Comparison of ENCODE assay signal across 26 cellular contexts in the genomic region with DNA sequence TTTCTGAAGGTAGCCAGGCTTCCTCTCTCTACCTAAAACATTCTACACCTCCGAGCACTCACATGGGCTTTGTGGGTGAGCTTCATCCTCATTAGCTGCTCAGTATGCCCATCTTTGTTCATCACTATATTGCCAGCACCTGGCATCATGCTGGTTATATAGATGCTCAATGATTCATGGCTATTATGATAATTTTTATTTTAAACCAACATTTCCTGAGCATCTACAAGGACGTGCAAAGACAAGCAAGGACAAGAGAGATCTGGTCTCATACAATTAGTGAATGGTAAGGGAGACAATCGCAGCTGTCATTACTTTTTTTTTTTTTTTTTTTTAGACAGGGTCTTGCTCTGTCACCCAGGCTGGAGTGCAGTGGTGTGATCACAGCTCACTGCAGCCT.
"Had no signal": no experiment of that assay in that cellular context is flagged by ENCODE, and none has a peak within 500 bp of the region (broad histone marks: within the 10 kb centered on the region; RNA-seq: fewer than 3 reads in every experiment).

No MANE protein-coding gene starts in this region.

- DNase-seq: kidney; left colon; left lung; lower lobe of right lung; mammary epithelial cell; mesenchymal stem cell; naive thymus-derived CD8-positive, alpha-beta T cell; nucleus accumbens; psoas muscle; right lobe of liver; stimulated activated CD4-positive, alpha-beta T cell treated with anti-CD3 and anti-CD28 coated beads, Interleukin-1b, Interleukin-23, amount 100 ng/mL, for 48 hours; stimulated activated CD4-positive, alpha-beta T cell treated with anti-CD3 and anti-CD28 coated beads, Interleukin-2, amount 100 ng/mL, for 48 hours; stimulated activated CD4-positive, alpha-beta T cell treated with anti-CD3 and anti-CD28 coated beads, Interleukin-4, amount 100 ng/mL, for 4 hours; stimulated activated CD8-positive, alpha-beta memory T cell treated with anti-CD3 and anti-CD28 coated beads, Interleukin-4, amount 100 ng/mL, for 48 hours; stimulated activated naive CD4-positive, alpha-beta T cell treated with Interleukin-2 at 50 U/mL for 16 hours; stimulated activated naive CD8-positive, alpha-beta T cell treated with anti-CD3 and anti-CD28 coated beads, Interleukin-15, amount 100 ng/mL, for 72 hours; substantia nigra; uterus had no signal

- H3K9me3 ChIP-seq: left lung, lower lobe of right lung, psoas muscle, right atrium auricular region, right lobe of liver, tibial nerve, uterus had no signal

- H3K27ac Mint-ChIP-seq: nephron; stimulated activated memory B cell treated with anti-CD40 and anti-IgM and Interleukin-4, amounts not matched to agents 10 μg/mL and 1 μg/mL and 100 μg/mL, for 72 hours; stimulated activated naive CD8-positive, alpha-beta T cell treated with anti-CD3 and anti-CD28 coated beads, Interleukin-15, amount 100 ng/mL, for 72 hours; type B pancreatic cell had no signal

- H3K4me3 ChIP-seq: left lung, lower lobe of right lung, psoas muscle, right atrium auricular region, right lobe of liver, smooth muscle cell, tibial nerve, uterus had no signal

- FAIRE-seq: kidney had no signal

- H3K9me3 Mint-ChIP-seq: naive thymus-derived CD8-positive, alpha-beta T cell; nephron; neural crest cell; stimulated activated memory B cell treated with anti-CD40 and anti-IgM and Interleukin-4, amounts not matched to agents 10 μg/mL and 1 μg/mL and 100 μg/mL, for 72 hours; stimulated activated naive CD8-positive, alpha-beta T cell treated with anti-CD3 and anti-CD28 coated beads, Interleukin-15, amount 100 ng/mL, for 72 hours; type B pancreatic cell had no signal

- H3K27me3 ChIP-seq: left lung, right atrium auricular region, right lobe of liver, tibial nerve, uterus had no signal

- H3K36me3 Mint-ChIP-seq: naive thymus-derived CD8-positive, alpha-beta T cell; stimulated activated memory B cell treated with anti-CD40 and anti-IgM and Interleukin-4, amounts not matched to agents 10 μg/mL and 1 μg/mL and 100 μg/mL, for 72 hours; type B pancreatic cell had no signal

- H3K36me3 ChIP-seq: left lung, lower lobe of right lung, right atrium auricular region, right lobe of liver, tibial nerve, uterus had no signal

- H3K9ac ChIP-seq: parathyroid adenoma had no signal

- H3K79me2 ChIP-seq: parathyroid adenoma had no signal

- H3K4me1 ChIP-seq: left lung, parathyroid adenoma, psoas muscle, right atrium auricular region, right lobe of liver, tibial nerve, uterus had no signal

- H3K4me2 ChIP-seq: smooth muscle cell had no signal

- H2AFZ ChIP-seq: parathyroid adenoma had no signal

- ATAC-seq: left colon; left lung; lower lobe of right lung; naive thymus-derived CD8-positive, alpha-beta T cell; psoas muscle; right lobe of liver; stimulated activated memory B cell treated with anti-CD40 and anti-IgM and Interleukin-4, amounts not matched to agents 10 μg/mL and 1 μg/mL and 100 μg/mL, for 72 hours; stimulated activated naive CD8-positive, alpha-beta T cell treated with anti-CD3 and anti-CD28 coated beads, Interleukin-15, amount 100 ng/mL, for 72 hours had no signal
